ENCODE assay signal across 15 cellular contexts in the genomic region with DNA sequence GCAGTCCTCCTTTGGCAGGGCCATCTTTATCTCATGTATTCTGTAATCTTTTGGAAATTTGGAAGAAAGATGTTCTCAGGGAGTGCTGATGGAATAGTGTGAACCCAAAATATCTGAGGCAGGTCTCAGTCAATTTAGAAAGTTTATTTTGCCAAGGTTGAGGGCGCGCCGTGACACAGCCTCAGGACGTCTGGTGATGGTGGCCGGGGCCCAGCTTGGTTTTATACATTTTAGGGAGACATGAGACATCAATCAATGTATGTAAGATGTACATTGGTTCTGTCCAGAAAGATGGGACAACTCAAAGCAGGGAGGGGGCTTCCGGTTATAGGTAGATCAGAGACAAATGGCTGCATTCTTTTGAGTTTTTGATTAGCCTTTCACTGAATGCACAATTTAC.
"Had no signal": no experiment of that assay in that cellular context is flagged by ENCODE, and none has a peak within 500 bp of the region (broad histone marks: within the 10 kb centered on the region; RNA-seq: fewer than 3 reads in every experiment).

No MANE protein-coding gene starts in this region.

- H3K36me3 Mint-ChIP-seq: naive thymus-derived CD8-positive, alpha-beta T cell; stimulated activated memory B cell treated with anti-CD40 and anti-IgM and Interleukin-4, amounts not matched to agents 10 μg/mL and 1 μg/mL and 100 μg/mL, for 72 hours had no signal

- ATAC-seq: gastrocnemius medialis; heart right ventricle; left lobe of liver; mucosa of descending colon; naive thymus-derived CD8-positive, alpha-beta T cell; right cardiac atrium; stimulated activated memory B cell treated with anti-CD40 and anti-IgM and Interleukin-4, amounts not matched to agents 10 μg/mL and 1 μg/mL and 100 μg/mL, for 72 hours had no signal

- H3K27ac Mint-ChIP-seq: stimulated activated memory B cell treated with anti-CD40 and anti-IgM and Interleukin-4, amounts not matched to agents 10 μg/mL and 1 μg/mL and 100 μg/mL, for 72 hours; stimulated activated naive CD8-positive, alpha-beta T cell treated with anti-CD3 and anti-CD28 coated beads, Interleukin-15, Interleukin-2, amounts not matched to agents 100 ng/mL and 50 ng/mL, for 24 hours had no signal

- H3K9me3 Mint-ChIP-seq: naive thymus-derived CD8-positive, alpha-beta T cell; stimulated activated naive CD8-positive, alpha-beta T cell treated with anti-CD3 and anti-CD28 coated beads, Interleukin-15, Interleukin-2, amounts not matched to agents 100 ng/mL and 50 ng/mL, for 24 hours had no signal

- H3K4me3 Mint-ChIP-seq: naive thymus-derived CD8-positive, alpha-beta T cell; stimulated activated memory B cell treated with anti-CD40 and anti-IgM and Interleukin-4, amounts not matched to agents 10 μg/mL and 1 μg/mL and 100 μg/mL, for 72 hours; stimulated activated naive CD8-positive, alpha-beta T cell treated with anti-CD3 and anti-CD28 coated beads, Interleukin-15, Interleukin-2, amounts not matched to agents 100 ng/mL and 50 ng/mL, for 24 hours had no signal

- DNase-seq: cerebellar nuclear complex; effector CD8-positive, alpha-beta T cell; gastrocnemius medialis; heart right ventricle; hypothalamus; mammary epithelial cell; mucosa of descending colon; naive thymus-derived CD8-positive, alpha-beta T cell; right cardiac atrium; small intestine; stimulated activated CD4-positive, alpha-beta T cell treated with anti-CD3 and anti-CD28 coated beads, Interleukin-2, amount 100 ng/mL, for 48 hours; transverse colon had no signal
